Comparison of ENCODE assay signal across 8 cellular contexts in genomic region chr14:64540208-64541202, GRCh38. TPM values are rescaled to one million over a fixed set of nuclear protein-coding genes. Genes with fewer than 3 reads are reported as not detected.
DNase-seq lines count a peak whose midpoint lies in the region; ATAC-seq and TF ChIP-seq lines count a peak whose summit lies in the region.

HSPA2 (plus strand) TSS chr14:64540741; CDS start chr14:64540850, 109 bp downstream.

- no peaks in the 10 kb centered on the region for H3K27me3 ChIP-seq in ascending aorta
- H3K27me3 ChIP-seq in right cardiac atrium (ENCODE audit: control insufficient read depth, insufficient read depth) = no peaks in the 10 kb centered on the region
- H3K27me3 ChIP-seq in uterus = no peaks in the 10 kb centered on the region

- ATAC-seq in right cardiac atrium = peak; percentile 98

- peak; percentile 78 to 98 for TF ChIP-seq POLR2A in uterus (IDR thresholded peaks at IDR 0.05)

- TF ChIP-seq CTCF in HFFc6 (IDR thresholded peaks at IDR 0.05) = peak; percentile 82
- TF ChIP-seq CTCF in ascending aorta (IDR thresholded peaks at IDR 0.05) = peak; percentile 80 to 87 (median 86)
- peak; percentile 88 to 96 (median 93) for TF ChIP-seq CTCF in uterus (IDR thresholded peaks at IDR 0.05)

- intact Hi-C loops in ascending aorta (cut with DNase I) = loop anchor here (1.0 to 10.0 kb wide), 7 partner anchors 29 to 374 kb away; partner anchors contain the start of genes CHURC1 and ZBTB25
- intact Hi-C loops in right cardiac atrium (cut with DNase I) = loop anchor here (2.0 to 10.0 kb wide), 3 partner anchors 94 to 97 kb away; no protein-coding TSS in a partner anchor
- intact Hi-C loops in uterus (cut with DNase I; ENCODE audit: low total_unique reads) = loop anchor here (10.0 kb wide), 1 partner anchor 94 kb away; no protein-coding TSS in a partner anchor

- DNase-seq in HFFc6 = peak; percentile 99
- peak; percentile 95 for DNase-seq in NAMALWA (ENCODE audit: low spot score)
- DNase-seq in ascending aorta (ENCODE audit: low spot score in 2 of 2) = peak; percentile 99 to 100
- peak; percentile 99 to 100 (median 99) for DNase-seq in right cardiac atrium
- peak; percentile 96 for DNase-seq in pulmonary artery endothelial cell (ENCODE audit: low read depth, low spot score)
- DNase-seq in uterus = peak; percentile 99

- H3K9me3 ChIP-seq in ascending aorta = no peaks in the 10 kb centered on the region
- no peaks in the 10 kb centered on the region for H3K9me3 ChIP-seq in right cardiac atrium (ENCODE audit: control insufficient read depth, low read length)
- H3K9me3 ChIP-seq in uterus = no peaks in the 10 kb centered on the region

- H3K36me3 ChIP-seq in ascending aorta = no peaks in the 10 kb centered on the region
- no peaks in the 10 kb centered on the region for H3K36me3 ChIP-seq in uterus

- 5% methylated on average over 79 of the region's 79 CpGs for WGBS in right cardiac atrium

- H3K4me3 ChIP-seq in GM08714 (ENCODE audit: low read length) (peak within 1 kb of the TSS; percentile 69), ascending aorta (peak within 1 kb of the TSS; percentile 69 to 74), right cardiac atrium (ENCODE audit: low read length) (peak within 1 kb of the TSS; percentile 62), uterus (peak within 1 kb of the TSS; percentile 46 to 55)

- H3K4me3 Mint-ChIP-seq in HFFc6 = peak within 1 kb of the TSS; percentile 92
- peak within 1 kb of the TSS; percentile 96 for H3K4me3 Mint-ChIP-seq in T-helper 1 cell treated with Interleukin-12 subunit alpha and Interleukin-12 subunit beta and Interleukin-4 antibody, amounts not matched to agents 30 μg/mL and 1 μg/mL, for 36 hours

- peak within 1 kb of the TSS; percentile 96 for H3K27ac Mint-ChIP-seq in HFFc6
- peak within 1 kb of the TSS; percentile 92 for H3K27ac Mint-ChIP-seq in T-helper 1 cell treated with Interleukin-12 subunit alpha and Interleukin-12 subunit beta and Interleukin-4 antibody, amounts not matched to agents 30 μg/mL and 1 μg/mL, for 36 hours

- peaks cover 20% of the 10 kb centered on the region for H3K36me3 Mint-ChIP-seq in HFFc6 (ENCODE audit: low read depth)
- H3K36me3 Mint-ChIP-seq in T-helper 1 cell treated with Interleukin-12 subunit alpha and Interleukin-12 subunit beta and Interleukin-4 antibody, amounts not matched to agents 30 μg/mL and 1 μg/mL, for 36 hours (ENCODE audit: low read depth) = peaks cover 24% of the 10 kb centered on the region

- peaks cover 47% of the 10 kb centered on the region for H3K4me1 Mint-ChIP-seq in HFFc6 (ENCODE audit: low read depth)
- peaks cover 34% of the 10 kb centered on the region for H3K4me1 Mint-ChIP-seq in T-helper 1 cell treated with Interleukin-12 subunit alpha and Interleukin-12 subunit beta and Interleukin-4 antibody, amounts not matched to agents 30 μg/mL and 1 μg/mL, for 36 hours (ENCODE audit: low read depth)

- H3K27ac ChIP-seq in ascending aorta = peak within 1 kb of the TSS; percentile 87 to 93
- no peak within 1 kb of the TSS for H3K27ac ChIP-seq in right cardiac atrium (ENCODE audit: low read length)
- peak within 1 kb of the TSS; percentile 80 to 90 for H3K27ac ChIP-seq in uterus

- peaks cover 0 to 10% of the 10 kb centered on the region in 2 donors for H3K4me1 ChIP-seq in ascending aorta
- H3K4me1 ChIP-seq in right cardiac atrium (ENCODE audit: control insufficient read depth, insufficient read depth, low read length) = no peaks in the 10 kb centered on the region
- H3K4me1 ChIP-seq in uterus = no peaks in the 10 kb centered on the region

- H3K9me3 Mint-ChIP-seq in HFFc6 = peaks cover 17% of the 10 kb centered on the region
- H3K9me3 Mint-ChIP-seq in T-helper 1 cell treated with Interleukin-12 subunit alpha and Interleukin-12 subunit beta and Interleukin-4 antibody, amounts not matched to agents 30 μg/mL and 1 μg/mL, for 36 hours = peaks cover 18% of the 10 kb centered on the region

- H3K27me3 Mint-ChIP-seq in HFFc6 (ENCODE audit: insufficient read depth) = peaks cover 5% of the 10 kb centered on the region; the same call in 1 of the 2 replicates
- peaks cover 52% of the 10 kb centered on the region for H3K27me3 Mint-ChIP-seq in T-helper 1 cell treated with Interleukin-12 subunit alpha and Interleukin-12 subunit beta and Interleukin-4 antibody, amounts not matched to agents 30 μg/mL and 1 μg/mL, for 36 hours (ENCODE audit: low read depth)

RNA-seq across cellular contexts. Expression of gene HSPA2, which starts in this region (rescaled TPM):
- 1 to 10 TPM; 5.6 to 9.6 (median 9.2) TPM for total RNA-seq in HFFc6 (2021; fragmentation: NEBNext Ultra II Directional; extraction: Animal tissue kit (Norgen Biotek cat#: 25700))
- total RNA-seq in ascending aorta = 22.9 TPM
- total RNA-seq in right cardiac atrium = 100 to 1,000 TPM in 1 of 4 donors, 10 to 100 TPM in 3; 41.6 to 113 (median 56.9) TPM
- polyA plus RNA-seq in right cardiac atrium = 45.9 TPM
- total RNA-seq in pulmonary artery endothelial cell = 3.9 and 5.5 TPM in 2 replicates
- total RNA-seq in uterus = 10 to 100 TPM; 21.8 to 68.1 (median 26.8) TPM
